1 cellular context compared by ENCODE assay signal in the genomic region with DNA sequence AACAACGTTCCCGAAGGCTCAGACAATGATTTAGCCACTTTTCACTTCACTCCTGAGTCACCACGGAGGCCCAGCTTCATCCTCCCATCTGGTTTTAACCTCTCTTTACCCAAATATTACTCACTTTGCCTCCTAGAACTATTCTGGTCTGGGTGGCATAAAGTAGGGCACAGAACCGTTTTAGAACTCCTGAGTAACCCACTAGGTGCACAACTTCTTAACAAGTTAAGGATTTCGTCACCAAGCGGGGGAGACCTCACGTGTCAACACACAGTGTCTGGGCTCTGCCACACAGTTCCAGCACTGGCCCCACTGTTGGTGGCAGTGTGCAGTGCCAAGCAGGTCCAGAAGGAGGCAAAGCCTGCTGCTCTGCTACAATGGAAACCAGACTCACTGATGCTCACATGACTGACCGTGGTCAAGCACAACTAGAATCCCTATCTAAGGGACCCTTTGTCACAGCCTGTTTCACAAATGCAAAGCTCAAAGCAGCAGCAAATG.
TF ChIP-seq lines count a peak whose summit lies in the region.

No MANE protein-coding gene starts in this region.

TF ChIP-seq in HCT116, 20 proteins besides CTCF, POLR2A, EP300 and RAD21:
- TF ChIP-seq JUND (IDR thresholded peaks at IDR 0.05) (no peak), TCF7L2 (IDR thresholded peaks at IDR 0.05; ENCODE audit: borderline replicate concordance, extremely low read depth, insufficient read depth, insufficient read length) (no peak), SRF (IDR thresholded peaks at IDR 0.05; ENCODE audit: low read depth) (no peak), CBX3 (IDR thresholded peaks at IDR 0.05; ENCODE audit: low read depth) (no peak), EZH2 (IDR thresholded peaks at IDR 0.05) (no peak), FOSL1 (IDR thresholded peaks at IDR 0.05; ENCODE audit: low read depth) (no peak), EZH2phosphoT487 (IDR thresholded peaks at IDR 0.05; ENCODE audit: borderline replicate concordance) (no peak), ZNF274 (IDR thresholded peaks at IDR 0.05; ENCODE audit: low read depth, low read length) (no peak), POLR2AphosphoS5 (IDR thresholded peaks at IDR 0.05; ENCODE audit: low read depth, low read length) (no peak)
